4 cellular contexts compared by ENCODE assay signal in the genomic region with DNA sequence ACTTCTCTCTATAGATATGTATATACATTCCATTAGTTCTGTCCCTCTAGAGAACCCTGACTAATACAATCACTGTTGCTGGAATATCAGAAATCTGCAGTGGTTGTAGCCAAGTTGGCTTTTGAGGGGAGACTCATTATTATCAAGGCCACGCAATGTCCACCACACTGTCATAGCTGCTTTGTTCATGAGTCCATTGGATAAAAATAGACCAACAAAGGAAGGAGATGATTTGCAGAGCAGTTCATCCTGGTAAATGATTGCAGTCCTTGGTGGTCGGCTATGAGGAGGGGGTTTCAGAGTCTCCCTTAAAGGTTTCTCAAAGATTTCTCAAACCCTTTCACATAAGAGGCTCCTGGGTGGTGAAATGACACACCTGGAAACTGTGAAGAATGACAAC.
"Had no signal": no experiment of that assay in that cellular context is flagged by ENCODE, and none has a peak within 500 bp of the region (broad histone marks: within the 10 kb centered on the region; RNA-seq: fewer than 3 reads in every experiment).

No MANE protein-coding gene starts in this region.

- H3K27ac ChIP-seq: HL-60 had no signal

- DNase-seq: IMR-90 had no signal

- H3K4me3 ChIP-seq: K562 had no signal

- ATAC-seq: HepG2, K562 had no signal
